Comparison of ENCODE assay signal across 10 cellular contexts in the genomic region with DNA sequence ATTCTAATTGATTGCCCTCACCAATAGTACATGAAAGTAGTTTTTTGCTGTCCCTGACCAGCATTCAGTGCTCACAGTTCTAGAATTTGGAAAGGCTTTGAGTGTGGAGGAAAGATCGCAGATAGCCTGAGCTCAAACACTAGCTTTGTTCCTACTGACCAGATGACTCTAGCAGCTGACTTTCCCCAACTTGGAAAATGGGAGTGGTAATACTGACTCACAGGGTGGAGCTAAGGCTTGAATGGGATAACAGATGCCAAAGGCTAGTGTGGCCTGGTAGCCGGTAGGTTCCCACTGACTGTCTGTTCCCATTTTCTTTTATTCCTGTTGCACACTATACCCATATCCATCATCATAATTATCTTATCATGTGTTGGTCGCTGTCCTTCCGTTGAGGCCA. TPM values are rescaled to one million over a fixed set of nuclear protein-coding genes. Genes with fewer than 3 reads are reported as not detected.
DNase-seq lines count a peak whose midpoint lies in the region; ATAC-seq, FAIRE-seq and TF ChIP-seq lines count a peak whose summit lies in the region.
"Had no signal": no experiment of that assay in that cellular context is flagged by ENCODE, and none has a peak within 500 bp of the region (broad histone marks: within the 10 kb centered on the region; RNA-seq: fewer than 3 reads in every experiment).

No MANE protein-coding gene starts in this region.

- TF ChIP-seq CTCF in PC-3 (conservative IDR thresholded peaks at IDR 0.05; ENCODE audit: low read depth, low read length) = no peak
- no peak for TF ChIP-seq CTCF in endothelial cell of umbilical vein (IDR thresholded peaks at IDR 0.05; ENCODE audit: extremely low read depth in 1 of 2, insufficient read depth in 1 of 2, low read depth in 1 of 2, low read length in 2 of 2)
- no peak for TF ChIP-seq CTCF in colonic mucosa (IDR thresholded peaks at IDR 0.05)

- peak; percentile 13 for ATAC-seq in PC-3
- no peak for ATAC-seq in GM21423 (IDR thresholded peaks at IDR 0.05; ENCODE audit: unreplicated experiment)
- ATAC-seq: activated CD8-positive, alpha-beta memory T cell treated with anti-CD3 and anti-CD28 coated beads, Interleukin-2, amount 10 ng/mL, durations not matched to agents 7 days and 5 days; psoas muscle had no signal

- intact Hi-C loops in PC-3 (cut with micrococcal nuclease) (no loop called here), endothelial cell of umbilical vein (cut with micrococcal nuclease) (no loop called here), colonic mucosa (cut with DNase I) (no loop called here)

- H3K36me3 ChIP-seq in PC-3 (ENCODE audit: low read depth, low read length) = no peaks in the 10 kb centered on the region
- H3K36me3 ChIP-seq in endothelial cell of umbilical vein (ENCODE audit: control insufficient read depth in 2 of 2, extremely low read depth in 1 of 2, insufficient read depth in 2 of 2, low read length in 2 of 2) = peaks cover 0 to 7% of the 10 kb centered on the region in 2 experiments
- no peaks in the 10 kb centered on the region for H3K36me3 ChIP-seq in colonic mucosa

- H3K4me1 ChIP-seq in PC-3 (ENCODE audit: insufficient read depth, low read length) = peaks cover 21% of the 10 kb centered on the region
- peaks cover 12% of the 10 kb centered on the region for H3K4me1 ChIP-seq in endothelial cell of umbilical vein (ENCODE audit: control insufficient read depth, extremely low read depth, insufficient read depth, low read length)
- H3K4me1 ChIP-seq in colonic mucosa = peaks cover 12% of the 10 kb centered on the region

- no peak overlapping the region for H3K4me3 ChIP-seq in PC-3 (ENCODE audit: low read length)
- H3K4me3 ChIP-seq in endothelial cell of umbilical vein (replicated peaks in 1 of 3; ENCODE audit: insufficient read depth in 1 of 3, low read depth in 1 of 3, low read length in 3 of 3) = no peak overlapping the region
- no peak overlapping the region for H3K4me3 ChIP-seq in colonic mucosa
- H3K4me3 ChIP-seq: psoas muscle had no signal

- no peaks in the 10 kb centered on the region for H3F3A ChIP-seq in PC-3 (ENCODE audit: low read length, unreplicated experiment)

- BruUV-seq in PC-3 (replicated peaks; lab: Mats Ljungman, UMichigan) = no TSS peak
- BruUV-seq in endothelial cell of umbilical vein (replicated peaks; lab: Mats Ljungman, UMichigan) = no TSS peak

- H2AFZ ChIP-seq in PC-3 (ENCODE audit: low read length) = no peak overlapping the region
- H2AFZ ChIP-seq in endothelial cell of umbilical vein (ENCODE audit: low read depth, low read length) = no peak overlapping the region

- H3K9me3 ChIP-seq in PC-3 (ENCODE audit: low read length) (no peaks in the 10 kb centered on the region), endothelial cell of umbilical vein (replicated peaks; ENCODE audit: control insufficient read depth, insufficient read depth, low read length) (no peaks in the 10 kb centered on the region), colonic mucosa (no peaks in the 10 kb centered on the region)
- H3K9me3 ChIP-seq: psoas muscle had no signal

- peak; percentile 85 for DNase-seq in Ammon's horn (ENCODE audit: low spot score)
- DNase-seq in PC-3 = peak; percentile 88
- DNase-seq in endothelial cell of umbilical vein (ENCODE audit: low read depth, low spot score) = peak; percentile 22
- DNase-seq in medulla oblongata (ENCODE audit: extremely low spot score) = peak; percentile 94
- DNase-seq in activated CD8-positive, alpha-beta memory T cell treated with anti-CD3 and anti-CD28 coated beads, Interleukin-2, amount 50 U/mL, for 4 hours = no peak
- DNase-seq in colonic mucosa = no peak
- no peak for DNase-seq in NCI-H128 (lab: John Stamatoyannopoulos, UW; ENCODE audit: unreplicated experiment)
- DNase-seq: activated CD8-positive, alpha-beta memory T cell treated with anti-CD3 and anti-CD28 coated beads, Interleukin-2, amount 10 ng/mL, durations not matched to agents 7 days and 5 days; psoas muscle had no signal

- FAIRE-seq in endothelial cell of umbilical vein (lab: Jason Lieb, UNC) = peak; percentile 42

- peaks cover under 1% of the 10 kb centered on the region; the same call in 1 of the 2 replicates for H4K20me1 ChIP-seq in PC-3 (ENCODE audit: low read length)
- no peaks in the 10 kb centered on the region for H4K20me1 ChIP-seq in endothelial cell of umbilical vein (replicated peaks; ENCODE audit: control insufficient read depth, extremely low read depth, insufficient read depth, low read length)

- dilution Hi-C loops in endothelial cell of umbilical vein (cut with MboI; ENCODE audit: extremely low pct_ligation_motif_present, low sequenced_read_pairs) = no loop called here

- H3K4me2 ChIP-seq in PC-3 (ENCODE audit: low read length) (peak overlapping the region; percentile 21), endothelial cell of umbilical vein (ENCODE audit: insufficient read depth, low read length) (no peak overlapping the region)

- H3K79me2 ChIP-seq in PC-3 (ENCODE audit: low read length) = peaks cover 37% of the 10 kb centered on the region
- H3K79me2 ChIP-seq in endothelial cell of umbilical vein (ENCODE audit: control insufficient read depth, insufficient read depth, low read length) = peaks cover 16% of the 10 kb centered on the region

- CTCF ChIA-PET in PC-3 (lab: Charles Lee) (no interaction called here), endothelial cell of umbilical vein (lab: Charles Lee) (no interaction called here)

- no peak for TF ChIP-seq POLR2A in endothelial cell of umbilical vein (IDR thresholded peaks at IDR 0.05; ENCODE audit: low read depth, low read length)

- POLR2A ChIA-PET in PC-3 (lab: Charles Lee; ENCODE audit: unreplicated experiment) (interaction anchor here (0.5 to 1.1 kb wide), 4 partner anchors 9 to 164 kb away, joined by 3 to 7 read pairs (median 6); a partner anchor contains a TSS), endothelial cell of umbilical vein (lab: Charles Lee) (no interaction called here)

- H3K9ac ChIP-seq in PC-3 (ENCODE audit: low read length) = no peak overlapping the region
- H3K9ac ChIP-seq in endothelial cell of umbilical vein (replicated peaks; ENCODE audit: extremely low read depth, insufficient read depth, low read length) = no peak overlapping the region
- H3K9ac ChIP-seq in colonic mucosa (ENCODE audit: low read depth in 2 of 2, low read length in 2 of 2) = no peak overlapping the region

- H3K27ac ChIP-seq in PC-3 (ENCODE audit: low read length) (peak overlapping the region; percentile 19), endothelial cell of umbilical vein (ENCODE audit: insufficient read depth, low read depth, low read length) (no peak overlapping the region), colonic mucosa (no peak overlapping the region)
- H3K27ac ChIP-seq: psoas muscle had no signal

- H3K9me1 ChIP-seq in endothelial cell of umbilical vein (replicated peaks; ENCODE audit: control insufficient read depth, extremely low read depth, insufficient read depth, low read length) = no peaks in the 10 kb centered on the region

- H3K27me3 ChIP-seq in PC-3 (ENCODE audit: low read length) (no peaks in the 10 kb centered on the region), endothelial cell of umbilical vein (ENCODE audit: control insufficient read depth in 2 of 2, insufficient read depth in 2 of 2, low read length in 2 of 2) (no peaks in the 10 kb centered on the region), colonic mucosa (no peaks in the 10 kb centered on the region)

- H3K9me2 ChIP-seq in PC-3 (replicated peaks; ENCODE audit: low read length) = no peaks in the 10 kb centered on the region

RNA-seq across cellular contexts. Expression of a gene that starts 3.7 kb away (rescaled TPM):
- total RNA-seq in PC-3 (2014; rRNA removed) (4.0 and 4.3 TPM in 2 replicates), endothelial cell of umbilical vein (3.6 and 3.7 TPM in 2 replicates), colonic mucosa (1 to 10 TPM; 3.0 to 3.7 TPM)
- 3.6 and 3.9 TPM in 2 replicates for polyA plus RNA-seq in endothelial cell of umbilical vein
- polyA plus RNA-seq in endothelial cell of umbilical vein (2011; cell fraction: cytosol; rRNA removed) = 2.1 and 2.4 TPM in 2 replicates
- polyA plus RNA-seq in endothelial cell of umbilical vein (2011; cell fraction: nucleus; rRNA removed) = 2.7 and 2.8 TPM in 2 replicates
- polyA plus RNA-seq in endothelial cell of umbilical vein (2012) = 1.3 and 1.5 TPM in 2 replicates
- 8.1 and 9.1 TPM in 2 replicates for polyA minus RNA-seq in endothelial cell of umbilical vein
- 5.2 TPM for polyA minus RNA-seq in endothelial cell of umbilical vein (2011; cell fraction: cytosol; rRNA and poly(A)+ RNA removed)
- 2.8 and 3.7 TPM in 2 replicates for polyA minus RNA-seq in endothelial cell of umbilical vein (2011; cell fraction: nucleus; rRNA and poly(A)+ RNA removed)

RNA-seq across cellular contexts. Expression of a gene that starts 22.8 kb away (rescaled TPM):
- total RNA-seq in PC-3 (2014; rRNA removed) = 0.92 and 1.9 TPM in 2 replicates
- total RNA-seq in endothelial cell of umbilical vein = 0.85 and 2.3 TPM in 2 replicates
- polyA plus RNA-seq in endothelial cell of umbilical vein = 3.7 and 6.2 TPM in 2 replicates
- polyA plus RNA-seq in endothelial cell of umbilical vein (2011; cell fraction: cytosol; rRNA removed) = 1.0 and 1.9 TPM in 2 replicates
- 0.21 and 0.55 TPM in 2 replicates for polyA plus RNA-seq in endothelial cell of umbilical vein (2011; cell fraction: nucleus; rRNA removed)
- 1.2 and 1.9 TPM in 2 replicates for polyA plus RNA-seq in endothelial cell of umbilical vein (2012)
- polyA minus RNA-seq in endothelial cell of umbilical vein = 0.53 TPM in 1 of 2 replicates, not detected in the other
- polyA minus RNA-seq in endothelial cell of umbilical vein (2011; cell fraction: cytosol; rRNA and poly(A)+ RNA removed) = not detected
- 0.53 TPM in 1 of 2 replicates, not detected in the other for polyA minus RNA-seq in endothelial cell of umbilical vein (2011; cell fraction: nucleus; rRNA and poly(A)+ RNA removed)
- total RNA-seq in colonic mucosa = 1 to 10 TPM; 3.6 to 4.7 TPM

RNA-seq across cellular contexts. Expression of a gene that starts 25.3 kb away (rescaled TPM):
- total RNA-seq in PC-3 (2014; rRNA removed) (104 and 116 TPM in 2 replicates), endothelial cell of umbilical vein (25.8 and 28.4 TPM in 2 replicates), colonic mucosa (10 to 100 TPM; 21.6 to 25.0 TPM)
- 25.9 and 29.3 TPM in 2 replicates for polyA plus RNA-seq in endothelial cell of umbilical vein
- polyA plus RNA-seq in endothelial cell of umbilical vein (2011; cell fraction: cytosol; rRNA removed) = 28.0 and 29.4 TPM in 2 replicates
- polyA plus RNA-seq in endothelial cell of umbilical vein (2011; cell fraction: nucleus; rRNA removed) = 122 and 125 TPM in 2 replicates
- polyA plus RNA-seq in endothelial cell of umbilical vein (2012) = 26.8 and 34.9 TPM in 2 replicates
- 29.3 and 30.2 TPM in 2 replicates for polyA minus RNA-seq in endothelial cell of umbilical vein
- 14.8 TPM for polyA minus RNA-seq in endothelial cell of umbilical vein (2011; cell fraction: cytosol; rRNA and poly(A)+ RNA removed)
- 61.4 and 66.4 TPM in 2 replicates for polyA minus RNA-seq in endothelial cell of umbilical vein (2011; cell fraction: nucleus; rRNA and poly(A)+ RNA removed)

RNA-seq across cellular contexts. Expression of a gene that starts 32.1 kb away (rescaled TPM):
- total RNA-seq in PC-3 (2014; rRNA removed) (2.2 and 4.0 TPM in 2 replicates), endothelial cell of umbilical vein (0.42 and 1.3 TPM in 2 replicates), colonic mucosa (1 to 10 TPM in 1 of 2 donors, under 1 TPM in 1; 0.98 to 1.9 TPM)
- polyA plus RNA-seq in endothelial cell of umbilical vein = 0.40 and 0.62 TPM in 2 replicates
- polyA plus RNA-seq in endothelial cell of umbilical vein (2011; cell fraction: cytosol; rRNA removed) = 0.10 and 0.21 TPM in 2 replicates
- 1.2 and 1.7 TPM in 2 replicates for polyA plus RNA-seq in endothelial cell of umbilical vein (2011; cell fraction: nucleus; rRNA removed)
- polyA plus RNA-seq in endothelial cell of umbilical vein (2012) = 0.20 and 0.35 TPM in 2 replicates
- 0.46 and 1.8 TPM in 2 replicates for polyA minus RNA-seq in endothelial cell of umbilical vein
- 1.6 TPM for polyA minus RNA-seq in endothelial cell of umbilical vein (2011; cell fraction: cytosol; rRNA and poly(A)+ RNA removed)
- polyA minus RNA-seq in endothelial cell of umbilical vein (2011; cell fraction: nucleus; rRNA and poly(A)+ RNA removed) = 0.82 and 0.87 TPM in 2 replicates

RNA-seq across cellular contexts. Expression of a gene that starts 50.4 kb away (rescaled TPM):
- total RNA-seq in PC-3 (2014; rRNA removed) (9.5 and 12.6 TPM in 2 replicates), endothelial cell of umbilical vein (1.4 and 1.7 TPM in 2 replicates), colonic mucosa (1 to 10 TPM; 1.8 to 2.6 TPM)
- polyA plus RNA-seq in endothelial cell of umbilical vein = 1.6 and 2.8 TPM in 2 replicates
- 0.57 and 1.4 TPM in 2 replicates for polyA plus RNA-seq in endothelial cell of umbilical vein (2011; cell fraction: cytosol; rRNA removed)
- polyA plus RNA-seq in endothelial cell of umbilical vein (2011; cell fraction: nucleus; rRNA removed) = 0.59 and 0.67 TPM in 2 replicates
- polyA plus RNA-seq in endothelial cell of umbilical vein (2012) = 0.74 and 2.0 TPM in 2 replicates
- 0.49 and 0.92 TPM in 2 replicates for polyA minus RNA-seq in endothelial cell of umbilical vein
- polyA minus RNA-seq in endothelial cell of umbilical vein (2011; cell fraction: cytosol; rRNA and poly(A)+ RNA removed) = 2.0 TPM
- 0.77 TPM in 2 replicates for polyA minus RNA-seq in endothelial cell of umbilical vein (2011; cell fraction: nucleus; rRNA and poly(A)+ RNA removed)

Comparison
In these comparisons a context has a peak if more than half of its experiments do, and no peak if none do; other contexts are left out.
1. DNase-seq: peak in Ammon's horn (single experiment), PC-3 (single experiment), endothelial cell of umbilical vein (single experiment) and medulla oblongata (single experiment); none in activated CD8-positive, alpha-beta memory T cell treated with anti-CD3 and anti-CD28 coated beads, Interleukin-2, amount 50 U/mL, for 4 hours (single experiment), colonic mucosa (single experiment) and NCI-H128 (single experiment).